23 cellular contexts compared by ENCODE assay signal in genomic region chr2:38763226-38763625, GRCh38. TPM values are rescaled to one million over a fixed set of nuclear protein-coding genes. Genes with fewer than 3 reads are reported as not detected.
A peak's percentile ranks its signal among the peaks of the same experiment; 100 is the strongest.
DNase-seq lines count a peak whose midpoint lies in the region; ATAC-seq, FAIRE-seq and TF ChIP-seq lines count a peak whose summit lies in the region.
"Had no signal": no experiment of that assay in that cellular context is flagged by ENCODE, and none has a peak within 500 bp of the region (broad histone marks: within the 10 kb centered on the region; RNA-seq: fewer than 3 reads in every experiment).

No MANE protein-coding gene starts in this region.

- H3K36me3 ChIP-seq in CD8-positive, alpha-beta T cell (ENCODE audit: insufficient read depth, low read length) = no peaks in the 10 kb centered on the region
- no peaks in the 10 kb centered on the region for H3K36me3 ChIP-seq in naive thymus-derived CD4-positive, alpha-beta T cell (ENCODE audit: control insufficient read depth in 2 of 3, insufficient read depth in 3 of 3, low read length in 3 of 3)
- H3K36me3 ChIP-seq: Peyer's patch had no signal

- no peak for TF ChIP-seq CTCF in CD8-positive, alpha-beta T cell (IDR thresholded peaks at IDR 0.05)
- no peak for TF ChIP-seq CTCF in GM20000 (IDR thresholded peaks at IDR 0.05; ENCODE audit: extremely low read depth, missing control alignments)

- no peaks in the 10 kb centered on the region for H3K9me3 Mint-ChIP-seq in activated CD4-positive, alpha-beta T cell treated with anti-CD3 and anti-CD28 coated beads, Interleukin-2, amount 10 ng/mL, durations not matched to agents 7 days and 5 days
- no peaks in the 10 kb centered on the region for H3K9me3 Mint-ChIP-seq in CD8-positive, alpha-beta T cell
- no peaks in the 10 kb centered on the region for H3K9me3 Mint-ChIP-seq in naive thymus-derived CD4-positive, alpha-beta T cell
- H3K9me3 Mint-ChIP-seq: IgD-negative memory B cell had no signal

- no peak overlapping the region for H3K27ac Mint-ChIP-seq in activated CD4-positive, alpha-beta T cell treated with anti-CD3 and anti-CD28 coated beads, Interleukin-2, amount 10 ng/mL, durations not matched to agents 7 days and 5 days
- H3K27ac Mint-ChIP-seq in CD8-positive, alpha-beta T cell = no peak overlapping the region
- H3K27ac Mint-ChIP-seq in naive thymus-derived CD4-positive, alpha-beta T cell = no peak overlapping the region
- H3K27ac Mint-ChIP-seq: B cell, CD14-positive monocyte, IgD-negative memory B cell had no signal

- no peaks in the 10 kb centered on the region for H3K9me3 ChIP-seq in CD8-positive, alpha-beta T cell (ENCODE audit: low read length)
- no peaks in the 10 kb centered on the region for H3K9me3 ChIP-seq in naive thymus-derived CD4-positive, alpha-beta T cell (ENCODE audit: control insufficient read depth in 2 of 3, low read length in 3 of 3)
- H3K9me3 ChIP-seq: A549, Peyer's patch had no signal

- H3K4me1 ChIP-seq in CD8-positive, alpha-beta T cell (ENCODE audit: insufficient read depth, low read length) = no peaks in the 10 kb centered on the region
- no peaks in the 10 kb centered on the region for H3K4me1 ChIP-seq in naive thymus-derived CD4-positive, alpha-beta T cell (ENCODE audit: control insufficient read depth in 2 of 2, insufficient read depth in 2 of 2, low read length in 2 of 2)
- H3K4me1 ChIP-seq: A549, Peyer's patch had no signal

- H3K4me1 Mint-ChIP-seq in activated CD4-positive, alpha-beta T cell treated with anti-CD3 and anti-CD28 coated beads, Interleukin-2, amount 10 ng/mL, durations not matched to agents 7 days and 5 days = peaks cover 9% of the 10 kb centered on the region
- no peaks in the 10 kb centered on the region for H3K4me1 Mint-ChIP-seq in CD8-positive, alpha-beta T cell (ENCODE audit: low read depth)
- peaks cover 0 to 7% (median 0%) of the 10 kb centered on the region in 7 donors for H3K4me1 Mint-ChIP-seq in naive thymus-derived CD4-positive, alpha-beta T cell
- H3K4me1 Mint-ChIP-seq: B cell, CD14-positive monocyte, IgD-negative memory B cell had no signal

- ATAC-seq in CD8-positive, alpha-beta T cell = peak; percentile 63
- peak; percentile 29 for ATAC-seq in naive thymus-derived CD4-positive, alpha-beta T cell
- ATAC-seq: A549, SK-N-SH treated with all-trans-retinoic acid at 6 μM for 48 hours had no signal

- POLR2A ChIA-PET in activated CD4-positive, alpha-beta T cell treated with anti-CD3 and anti-CD28 coated beads, Interleukin-2, amount 10 ng/mL, durations not matched to agents 7 days and 5 days (lab: Charles Lee) = interaction anchor here (1.8 kb wide), 1 partner anchor 12 kb away, joined by 10 read pairs; the partner anchor contains the start of gene SRSF7
- POLR2A ChIA-PET in CD8-positive, alpha-beta T cell (lab: Charles Lee) = interaction anchor here (1.0 kb wide), 1 partner anchor 13 kb away, joined by 4 read pairs; no protein-coding TSS in a partner anchor
- POLR2A ChIA-PET in naive thymus-derived CD4-positive, alpha-beta T cell (lab: Charles Lee) = interaction anchor here (1.3 kb wide), 1 partner anchor 11 kb away, joined by 5 read pairs; the partner anchor contains the start of gene SRSF7

- no peak for FAIRE-seq in frontal cortex (lab: Jason Lieb, UNC)
- FAIRE-seq: A549, G401.6 had no signal

- no peak overlapping the region for H3K4me3 Mint-ChIP-seq in activated CD4-positive, alpha-beta T cell treated with anti-CD3 and anti-CD28 coated beads, Interleukin-2, amount 10 ng/mL, durations not matched to agents 7 days and 5 days
- no peak overlapping the region for H3K4me3 Mint-ChIP-seq in CD8-positive, alpha-beta T cell
- no peak overlapping the region for H3K4me3 Mint-ChIP-seq in naive thymus-derived CD4-positive, alpha-beta T cell
- H3K4me3 Mint-ChIP-seq: B cell, CD14-positive monocyte, IgD-negative memory B cell had no signal

- intact Hi-C loops in CD8-positive, alpha-beta T cell (cut with DNase I, micrococcal nuclease) = no loop called here
- intact Hi-C loops in naive thymus-derived CD4-positive, alpha-beta T cell (cut with micrococcal nuclease) = loop anchor here in 1 of 2 donors (1.0 to 2.0 kb wide), 2 partner anchors 12 to 16 kb away; partner anchors contain the start of genes GEMIN6 and SRSF7

- no peaks in the 10 kb centered on the region for H3K27me3 ChIP-seq in CD8-positive, alpha-beta T cell (ENCODE audit: insufficient read depth, low read length)
- H3K27me3 ChIP-seq in naive thymus-derived CD4-positive, alpha-beta T cell (ENCODE audit: control insufficient read depth in 2 of 2, insufficient read depth in 2 of 2, low read length in 2 of 2) = no peaks in the 10 kb centered on the region
- H3K27me3 ChIP-seq: Peyer's patch had no signal

- no peak overlapping the region for H3K4me3 ChIP-seq in CD8-positive, alpha-beta T cell (ENCODE audit: low read depth, low read length)
- no peak overlapping the region for H3K4me3 ChIP-seq in naive thymus-derived CD4-positive, alpha-beta T cell (ENCODE audit: low read length)
- H3K4me3 ChIP-seq: A549, Peyer's patch had no signal

- H3K27me3 Mint-ChIP-seq in activated CD4-positive, alpha-beta T cell treated with anti-CD3 and anti-CD28 coated beads, Interleukin-2, amount 10 ng/mL, durations not matched to agents 7 days and 5 days = no peaks in the 10 kb centered on the region
- no peaks in the 10 kb centered on the region for H3K27me3 Mint-ChIP-seq in CD8-positive, alpha-beta T cell (ENCODE audit: low read depth)
- no peaks in the 10 kb centered on the region for H3K27me3 Mint-ChIP-seq in naive thymus-derived CD4-positive, alpha-beta T cell
- H3K27me3 Mint-ChIP-seq: B cell, IgD-negative memory B cell had no signal

- peak; percentile 17 for DNase-seq in activated CD4-positive, alpha-beta T cell treated with anti-CD3 and anti-CD28 coated beads, Interleukin-2, amount 10 ng/mL, durations not matched to agents 7 days and 5 days
- DNase-seq in activated CD4-positive, alpha-beta T cell treated with anti-CD3 and anti-CD28 coated beads, Interleukin-2, amount 50 U/mL, for 1 hour = no peak
- no peak for DNase-seq in CD8-positive, alpha-beta T cell
- DNase-seq in GM20000 (ENCODE audit: low spot score) (peak; percentile 34), activated gamma-delta T cell (lab: John Stamatoyannopoulos, UW) (no peak), frontal cortex (ENCODE audit: low spot score in 2 of 2) (no peak)
- no peak for DNase-seq in naive thymus-derived CD4-positive, alpha-beta T cell
- DNase-seq: COR-L47, DMS 273 treated with DMSO at 0.1 percent for 48 hours, H7, NCI-H1105 treated with DMSO at 0.1 percent for 48 hours, NCI-H2029 treated with DMSO at 0.1 percent for 48 hours, NCI-H2171, NCI-H345, NCI-H524, NCI-H774, Peyer's patch had no signal

- no peaks in the 10 kb centered on the region for H3K36me3 Mint-ChIP-seq in activated CD4-positive, alpha-beta T cell treated with anti-CD3 and anti-CD28 coated beads, Interleukin-2, amount 10 ng/mL, durations not matched to agents 7 days and 5 days (ENCODE audit: low read depth)
- H3K36me3 Mint-ChIP-seq in CD8-positive, alpha-beta T cell = no peaks in the 10 kb centered on the region
- no peaks in the 10 kb centered on the region for H3K36me3 Mint-ChIP-seq in naive thymus-derived CD4-positive, alpha-beta T cell
- H3K36me3 Mint-ChIP-seq: CD14-positive monocyte, IgD-negative memory B cell had no signal

- no peak overlapping the region for H3K27ac ChIP-seq in CD8-positive, alpha-beta T cell (ENCODE audit: low read depth, low read length)
- H3K27ac ChIP-seq in naive thymus-derived CD4-positive, alpha-beta T cell (ENCODE audit: low read depth, low read length) = no peak overlapping the region
- H3K27ac ChIP-seq: A549, Peyer's patch had no signal

- CTCF ChIA-PET in activated CD4-positive, alpha-beta T cell treated with anti-CD3 and anti-CD28 coated beads, Interleukin-2, amount 10 ng/mL, durations not matched to agents 7 days and 5 days (lab: Charles Lee) = interaction anchor here (1.2 to 2.0 kb wide), 3 partner anchors 12 to 181 kb away, joined by 3 to 6 read pairs (median 3); no protein-coding TSS in a partner anchor
- CTCF ChIA-PET in CD8-positive, alpha-beta T cell (lab: Charles Lee) = no interaction called here
- CTCF ChIA-PET in naive thymus-derived CD4-positive, alpha-beta T cell (lab: Charles Lee) = no interaction called here

RNA-seq across cellular contexts. Expression of gene SRSF7, which starts 12.1 kb away (rescaled TPM):
- 100 to 1,000 TPM; 225 to 272 TPM for total RNA-seq in activated CD4-positive, alpha-beta T cell treated with anti-CD3 and anti-CD28 coated beads, Interleukin-2, amount 10 ng/mL, durations not matched to agents 7 days and 5 days
- total RNA-seq in CD8-positive, alpha-beta T cell = 100 to 1,000 TPM; 607 to 608 TPM
- total RNA-seq in naive thymus-derived CD4-positive, alpha-beta T cell = 100 to 1,000 TPM; 259 to 503 (median 310) TPM
- polyA plus RNA-seq in naive thymus-derived CD4-positive, alpha-beta T cell = 100 to 1,000 TPM; 197 to 224 TPM
- 120 TPM for total RNA-seq in frontal cortex

RNA-seq across cellular contexts. Expression of gene GEMIN6, which starts 14.8 kb away (rescaled TPM):
- 10 to 100 TPM; 17.5 to 18.6 TPM for total RNA-seq in activated CD4-positive, alpha-beta T cell treated with anti-CD3 and anti-CD28 coated beads, Interleukin-2, amount 10 ng/mL, durations not matched to agents 7 days and 5 days
- total RNA-seq in CD8-positive, alpha-beta T cell = 1 to 10 TPM; 2.3 TPM
- total RNA-seq in naive thymus-derived CD4-positive, alpha-beta T cell = 10 to 100 TPM in 3 of 5 experiments, 1 to 10 TPM in 2; 4.0 to 16.6 (median 13.7) TPM
- 10 to 100 TPM; 11.2 to 11.4 TPM for polyA plus RNA-seq in naive thymus-derived CD4-positive, alpha-beta T cell
- 14.7 TPM for total RNA-seq in frontal cortex

Comparison
In these comparisons a context has a peak if more than half of its experiments do, and no peak if none do; other contexts are left out.
1. DNase-seq: peak in activated CD4-positive, alpha-beta T cell treated with anti-CD3 and anti-CD28 coated beads, Interleukin-2, amount 10 ng/mL, durations not matched to agents 7 days and 5 days (single experiment) and GM20000 (single experiment); none in activated CD4-positive, alpha-beta T cell treated with anti-CD3 and anti-CD28 coated beads, Interleukin-2, amount 50 U/mL, for 1 hour (single experiment), CD8-positive, alpha-beta T cell (0 of 7), naive thymus-derived CD4-positive, alpha-beta T cell (0 of 9), activated gamma-delta T cell (single experiment) and frontal cortex (0 of 2).